In the genomic region with DNA sequence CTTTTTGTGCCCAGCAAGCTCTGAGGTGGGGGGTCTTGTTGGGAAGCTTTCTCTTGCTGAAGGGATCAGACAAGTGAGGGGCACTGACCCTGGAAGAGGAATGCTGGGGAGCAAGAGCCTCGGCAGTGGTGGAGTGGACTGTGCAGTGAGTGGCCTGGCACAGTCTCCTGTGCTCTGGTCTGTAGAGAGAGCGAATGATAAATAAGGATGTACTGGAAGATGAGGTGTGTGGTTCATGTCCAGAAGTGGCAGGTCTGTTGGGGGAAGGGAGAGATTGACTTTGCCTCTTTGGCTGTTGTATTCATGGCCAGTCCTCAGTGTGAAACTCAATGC, we compare ENCODE assay signal across 19 cellular contexts. TPM values are rescaled to one million over a fixed set of nuclear protein-coding genes. Genes with fewer than 3 reads are reported as not detected.
DNase-seq lines count a peak whose midpoint lies in the region; ATAC-seq and TF ChIP-seq lines count a peak whose summit lies in the region.
"Had no signal": no experiment of that assay in that cellular context is flagged by ENCODE, and none has a peak within 500 bp of the region (broad histone marks: within the 10 kb centered on the region; RNA-seq: fewer than 3 reads in every experiment).

No MANE protein-coding gene starts in this region.

- H3K36me3 Mint-ChIP-seq in HFFc6 (ENCODE audit: low read depth) (no peaks in the 10 kb centered on the region), MCF 10A (ENCODE audit: insufficient read depth, unreplicated experiment) (no peaks in the 10 kb centered on the region), nephron (ENCODE audit: low read depth) (no peaks in the 10 kb centered on the region)
- H3K36me3 Mint-ChIP-seq: activated naive CD4-positive, alpha-beta T cell treated with anti-CD3 and anti-CD28 coated beads, Interleukin-2, amount 50 U/mL, for 24 hours had no signal

- no peaks in the 10 kb centered on the region for H3K9me3 ChIP-seq in AG04450 (ENCODE audit: control insufficient read depth, insufficient read depth, low read length)
- H3K9me3 ChIP-seq: ovary, right atrium auricular region had no signal

- H3K4me3 Mint-ChIP-seq in HFFc6 (peak overlapping the region; percentile 74), MCF 10A (ENCODE audit: unreplicated experiment) (no peak overlapping the region), nephron (no peak overlapping the region)
- H3K4me3 Mint-ChIP-seq: activated CD8-positive, alpha-beta T cell treated with anti-CD3 and anti-CD28 coated beads, Interleukin-2, amount 10 ng/mL, durations not matched to agents 7 days and 5 days; activated naive CD4-positive, alpha-beta T cell treated with anti-CD3 and anti-CD28 coated beads, Interleukin-2, amount 50 U/mL, for 24 hours; activated T-cell treated with anti-CD3 and anti-CD28 coated beads, Interleukin-2, amount 50 U/mL, for 24 hours; endodermal cell; T-helper 2 cell treated with Interferon-gamma antibody and Interleukin-4, amounts not matched to agents 5 μg/mL and 100 μg/mL, for 36 hours had no signal

- peak overlapping the region; percentile 96 for H3K27ac ChIP-seq in AG04450 (ENCODE audit: low read depth, low read length)
- H3K27ac ChIP-seq: KMS-11, ovary, SK-N-MC had no signal

- H3K4me1 Mint-ChIP-seq in HFFc6 (ENCODE audit: low read depth), result peaks cover 64% of the 10 kb centered on the region
- peaks cover 49% of the 10 kb centered on the region for H3K4me1 Mint-ChIP-seq in MCF 10A (ENCODE audit: insufficient read depth, unreplicated experiment)
- H3K4me1 Mint-ChIP-seq in nephron, result peaks cover 7% of the 10 kb centered on the region

- H3K27me3 Mint-ChIP-seq in HFFc6 (ENCODE audit: insufficient read depth) (no peaks in the 10 kb centered on the region; the same call in none of the 2 replicates), MCF 10A (ENCODE audit: insufficient read depth, unreplicated experiment) (no peaks in the 10 kb centered on the region), nephron (ENCODE audit: low read depth) (peaks cover 19% of the 10 kb centered on the region)
- H3K27me3 Mint-ChIP-seq: activated naive CD4-positive, alpha-beta T cell treated with anti-CD3 and anti-CD28 coated beads, Interleukin-2, amount 50 U/mL, for 24 hours had no signal

- POLR2A ChIA-PET in AG04450 (lab: Yijun Ruan, JAX), result interaction anchor here (0.5 to 1.0 kb wide), 3 partner anchors 9 to 80 kb away, joined by 3 to 9 read pairs (median 4); no protein-coding TSS in a partner anchor
- POLR2A ChIA-PET in MCF 10A (lab: Yijun Ruan, JAX), result interaction anchor here (0.7 to 10.8 kb wide), 4 partner anchors 12 to 109 kb away, joined by 3 to 570 read pairs (median 4); no protein-coding TSS in a partner anchor

- CTCF ChIA-PET in AG04450 (lab: Charles Lee), result interaction anchor here (1.4 kb wide), 1 partner anchor 13 kb away, joined by 5 read pairs; no protein-coding TSS in a partner anchor
- CTCF ChIA-PET in MCF 10A (lab: Yijun Ruan, JAX), result interaction anchor here (0.5 to 3.3 kb wide), 3 partner anchors 10 to 35 kb away, joined by 3 to 23 read pairs (median 5); no protein-coding TSS in a partner anchor

- TF ChIP-seq CTCF in AG04450 (IDR thresholded peaks at IDR 0.05; ENCODE audit: low read depth, low read length), result no peak
- no peak for TF ChIP-seq CTCF in HFFc6 (IDR thresholded peaks at IDR 0.05)
- TF ChIP-seq CTCF in MCF 10A (IDR thresholded peaks at IDR 0.05; ENCODE audit: unreplicated experiment), result no peak
- no peak for TF ChIP-seq CTCF in nephron (IDR thresholded peaks at IDR 0.05; ENCODE audit: unreplicated experiment in 3 of 3)

- H3K27me3 ChIP-seq in AG04450 (ENCODE audit: control insufficient read depth, insufficient read depth, low read length), result no peaks in the 10 kb centered on the region
- H3K27me3 ChIP-seq: ovary, right atrium auricular region had no signal

- no TSS peak for BruUV-seq in MCF 10A (replicated peaks; lab: Mats Ljungman, UMichigan)

- H3K27ac Mint-ChIP-seq in HFFc6, result peak overlapping the region; percentile 98
- peak overlapping the region; percentile 76 for H3K27ac Mint-ChIP-seq in MCF 10A (ENCODE audit: low read depth, unreplicated experiment)
- H3K27ac Mint-ChIP-seq in nephron, result peak overlapping the region in 2 of 3 experiments; percentile 17 to 61
- H3K27ac Mint-ChIP-seq: activated CD8-positive, alpha-beta T cell treated with anti-CD3 and anti-CD28 coated beads, Interleukin-2, amount 10 ng/mL, durations not matched to agents 7 days and 5 days; activated naive CD4-positive, alpha-beta T cell treated with anti-CD3 and anti-CD28 coated beads, Interleukin-2, amount 50 U/mL, for 24 hours; activated T-cell treated with anti-CD3 and anti-CD28 coated beads, Interleukin-2, amount 50 U/mL, for 24 hours; endodermal cell; T-helper 2 cell treated with Interferon-gamma antibody and Interleukin-4, amounts not matched to agents 5 μg/mL and 100 μg/mL, for 36 hours had no signal

- intact Hi-C loops in MCF 10A (cut with micrococcal nuclease), result no loop called here

- H3K4me3 ChIP-seq in AG04450 (ENCODE audit: low read depth, low read length), result peak overlapping the region; percentile 5; the same call in 1 of the 2 replicates
- H3K4me3 ChIP-seq: ovary, right atrium auricular region, SK-N-MC had no signal

- ATAC-seq in HG02870 (IDR thresholded peaks at IDR 0.05; ENCODE audit: unreplicated experiment), result no peak
- ATAC-seq: activated CD8-positive, alpha-beta T cell treated with anti-CD3 and anti-CD28 coated beads, Interleukin-2, amount 10 ng/mL, durations not matched to agents 7 days and 5 days had no signal

- no peaks in the 10 kb centered on the region for H3K9me3 Mint-ChIP-seq in HFFc6
- H3K9me3 Mint-ChIP-seq in MCF 10A (ENCODE audit: unreplicated experiment), result no peaks in the 10 kb centered on the region
- no peaks in the 10 kb centered on the region for H3K9me3 Mint-ChIP-seq in nephron
- H3K9me3 Mint-ChIP-seq: activated naive CD4-positive, alpha-beta T cell treated with anti-CD3 and anti-CD28 coated beads, Interleukin-2, amount 50 U/mL, for 24 hours; activated T-cell treated with anti-CD3 and anti-CD28 coated beads, Interleukin-2, amount 50 U/mL, for 24 hours; CD8-positive, alpha-beta memory T cell; endodermal cell; T-helper 2 cell treated with Interferon-gamma antibody and Interleukin-4, amounts not matched to agents 5 μg/mL and 100 μg/mL, for 36 hours had no signal

- no peak for DNase-seq in AG04450 (ENCODE audit: low read depth, low spot score)
- no peak for DNase-seq in HFFc6
- no peak for DNase-seq in MCF 10A (ENCODE audit: unreplicated experiment)
- no peak for DNase-seq in RKO (ENCODE audit: low spot score)
- DNase-seq in DMS 273 (lab: John Stamatoyannopoulos, UW; ENCODE audit: unreplicated experiment), result no peak
- DNase-seq: activated CD8-positive, alpha-beta T cell treated with anti-CD3 and anti-CD28 coated beads, Interleukin-2, amount 10 ng/mL, durations not matched to agents 7 days and 5 days; activated T-cell treated with anti-CD3 and anti-CD28 coated beads, Interleukin-2, amount 50 U/mL, for 24 hours; CD8-positive, alpha-beta memory T cell; endodermal cell; NCI-H187; NCI-H82; ovary had no signal

RNA-seq across cellular contexts. Expression of gene SLC20A1, which starts 5.3 kb away (rescaled TPM):
- 71.8 and 74.8 TPM in 2 replicates for polyA plus RNA-seq in AG04450 (2011; rRNA removed)
- 64.9 and 67.1 TPM in 2 replicates for polyA minus RNA-seq in AG04450 (2011; rRNA and poly(A)+ RNA removed)
- total RNA-seq in HFFc6 (2021; fragmentation: NEBNext Ultra II Directional; extraction: Animal tissue kit (Norgen Biotek cat#: 25700)), result 100 to 1,000 TPM; 147 to 225 (median 195) TPM
- 242 and 295 TPM in 2 replicates for total RNA-seq in MCF 10A (2022)

RNA-seq across cellular contexts. Expression of gene CHCHD5, which starts 56.0 kb away (rescaled TPM):
- polyA plus RNA-seq in AG04450 (2011; rRNA removed), result 8.9 and 15.2 TPM in 2 replicates
- polyA minus RNA-seq in AG04450 (2011; rRNA and poly(A)+ RNA removed), result 8.3 and 13.9 TPM in 2 replicates
- total RNA-seq in HFFc6 (2021; fragmentation: NEBNext Ultra II Directional; extraction: Animal tissue kit (Norgen Biotek cat#: 25700)), result 10 to 100 TPM; 26.9 to 43.2 (median 32.6) TPM
- 54.5 and 56.1 TPM in 2 replicates for total RNA-seq in MCF 10A (2022)

Comparison
In these comparisons a context has a peak if more than half of its experiments do, and no peak if none do; other contexts are left out.
1. H3K27ac Mint-ChIP-seq: peak in every context shown above with its lines; median percentile 98 in HFFc6; 76 in MCF 10A; 39 in nephron.